28 cellular contexts compared by ENCODE assay signal in the genomic region with DNA sequence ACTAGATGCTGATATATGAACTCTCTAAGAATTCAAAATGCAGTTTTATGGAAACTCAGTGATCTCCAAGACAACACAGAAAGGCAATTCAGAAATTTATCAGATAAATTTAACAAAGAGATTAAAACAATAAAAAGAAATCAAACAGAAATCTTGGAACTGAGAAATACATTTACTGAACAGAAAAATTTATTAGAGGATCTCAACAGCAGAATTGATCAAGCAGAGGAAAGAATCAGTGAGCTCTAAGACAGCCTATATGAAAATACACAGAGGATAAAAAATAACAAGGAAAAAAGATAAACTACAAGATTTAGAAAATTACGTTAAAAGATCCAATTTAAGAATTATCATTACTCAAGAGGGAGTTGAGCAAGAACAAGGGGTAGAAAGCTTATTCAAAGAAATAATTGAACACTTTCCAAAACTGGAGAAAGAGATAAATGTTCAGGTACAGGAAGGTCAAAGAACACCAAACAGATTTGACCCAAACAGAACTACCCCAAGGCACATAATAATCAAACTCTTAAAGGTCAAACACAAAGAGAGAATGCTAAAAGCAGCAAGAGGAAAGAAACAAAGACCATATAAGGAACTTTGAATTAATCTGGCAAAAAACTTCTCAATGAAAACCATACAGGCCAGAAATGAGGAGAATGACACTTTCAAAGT.
"Had no signal": no experiment of that assay in that cellular context is flagged by ENCODE, and none has a peak within 500 bp of the region (broad histone marks: within the 10 kb centered on the region; RNA-seq: fewer than 3 reads in every experiment).

No MANE protein-coding gene starts in this region.

- H3K9me3 ChIP-seq: colonic mucosa had no signal

- DNase-seq: colonic mucosa; cortex of kidney; dermis blood vessel endothelial cell; dorsolateral prefrontal cortex; effector CD4-positive, alpha-beta T cell; effector CD8-positive, alpha-beta T cell; effector memory CD4-positive, alpha-beta T cell; effector memory CD8-positive, alpha-beta T cell; endodermal cell; erythroblast; esophagus squamous epithelium; foreskin fibroblast; foreskin keratinocyte; foreskin melanocyte; gastrocnemius medialis; glutamatergic neuron; head of caudate nucleus; heart left ventricle; heart right ventricle had no signal

- H3K27ac ChIP-seq: coronary artery, epithelial cell of prostate, esophagus squamous epithelium, foreskin keratinocyte, gastrocnemius medialis, gastroesophageal sphincter, heart left ventricle, heart right ventricle had no signal

- H3K36me3 ChIP-seq: colonic mucosa, esophagus squamous epithelium, gastrocnemius medialis, gastroesophageal sphincter, heart left ventricle, heart right ventricle had no signal

- H3K4me3 Mint-ChIP-seq: dendritic cell treated with granulocyte-macrophage colony-stimulating factor and Interleukin-4, amounts not matched to agents 40 ng/mL and 50 ng/mL, for 4 days; effector memory CD8-positive, alpha-beta T cell; endodermal cell had no signal

- H3K4me3 ChIP-seq: colonic mucosa, coronary artery, dorsolateral prefrontal cortex, esophagus squamous epithelium, gastrocnemius medialis, gastroesophageal sphincter, heart left ventricle, heart right ventricle had no signal

- H3K4me1 ChIP-seq: colonic mucosa, gastrocnemius medialis, gastroesophageal sphincter, heart left ventricle, heart right ventricle had no signal

- H3K27me3 ChIP-seq: colonic mucosa, dorsolateral prefrontal cortex, esophagus squamous epithelium, foreskin keratinocyte, gastrocnemius medialis, gastroesophageal sphincter had no signal

- ATAC-seq: effector memory CD8-positive, alpha-beta T cell; esophagus mucosa; foreskin keratinocyte; gastrocnemius medialis; gastroesophageal sphincter; heart left ventricle; heart right ventricle had no signal

- H3K27ac Mint-ChIP-seq: dendritic cell treated with granulocyte-macrophage colony-stimulating factor and Interleukin-4, amounts not matched to agents 40 ng/mL and 50 ng/mL, for 4 days; effector memory CD8-positive, alpha-beta T cell; endodermal cell had no signal

- FAIRE-seq: colon, endometrium, endothelial cell of umbilical vein, frontal cortex had no signal
